12 cellular contexts compared by ENCODE assay signal in the genomic region with DNA sequence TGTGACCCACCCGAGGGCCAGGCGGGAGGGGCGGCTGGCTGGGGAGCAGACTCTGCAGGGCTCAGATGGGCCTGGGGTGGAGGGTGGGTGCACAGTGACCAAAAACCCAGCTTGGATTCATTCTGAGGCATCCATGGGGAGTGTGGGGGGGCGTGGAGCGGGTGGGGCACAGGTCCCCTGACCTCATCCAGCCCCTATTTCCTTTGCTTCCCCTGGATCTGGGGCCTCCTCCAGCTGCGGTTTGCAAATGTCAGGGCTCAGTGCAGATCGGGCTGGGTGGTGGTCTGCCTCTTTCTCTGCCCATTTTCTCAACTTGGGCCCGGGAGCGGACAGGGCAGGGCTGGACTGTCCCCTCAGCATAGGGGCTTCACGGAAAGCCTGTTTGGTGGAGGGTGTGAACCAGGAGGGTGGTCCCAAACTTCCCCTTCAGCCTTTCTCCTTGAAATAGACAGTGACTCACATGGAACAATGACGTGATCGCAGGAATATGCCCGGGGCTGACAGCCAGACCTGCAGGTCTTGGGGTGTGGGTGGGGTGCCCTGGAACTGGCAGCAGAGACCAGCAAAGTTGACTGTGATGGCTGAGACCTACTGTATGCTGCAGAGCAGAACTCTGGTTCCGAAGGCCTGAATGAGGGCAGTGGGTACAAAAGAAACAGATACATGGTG.
DNase-seq lines count a peak whose midpoint lies in the region; ATAC-seq, FAIRE-seq and TF ChIP-seq lines count a peak whose summit lies in the region.
"Had no signal": no experiment of that assay in that cellular context is flagged by ENCODE, and none has a peak within 500 bp of the region (broad histone marks: within the 10 kb centered on the region; RNA-seq: fewer than 3 reads in every experiment).

No MANE protein-coding gene starts in this region.

- H3K9ac ChIP-seq in endothelial cell of umbilical vein (replicated peaks; ENCODE audit: extremely low read depth, insufficient read depth, low read length) (peak overlapping the region; percentile 44), mesenchymal stem cell (ENCODE audit: low read length) (peak overlapping the region; percentile 55)

- in situ Hi-C loops in ACHN (cut with HindIII; ENCODE audit: low pct_ligation_motif_present, low pct_unique_long_range_greater_than_20kb, low sequenced_read_pairs) = no loop called here

- H4K91ac ChIP-seq in mesenchymal stem cell (ENCODE audit: low read length) = peak overlapping the region; percentile 13

- peak overlapping the region; percentile 40 for H3K4me2 ChIP-seq in endothelial cell of umbilical vein (ENCODE audit: insufficient read depth, low read length)
- H3K4me2 ChIP-seq in mesenchymal stem cell (ENCODE audit: low read length, poor library complexity, severe bottlenecking) = no peak overlapping the region

- H3K9me1 ChIP-seq in endothelial cell of umbilical vein (replicated peaks; ENCODE audit: control insufficient read depth, extremely low read depth, insufficient read depth, low read length) = no peaks in the 10 kb centered on the region

- H3K14ac ChIP-seq in mesenchymal stem cell (ENCODE audit: low read length in 2 of 2) = peak overlapping the region in 1 of 2 experiments; percentile 9

- no peak overlapping the region for H2BK120ac ChIP-seq in mesenchymal stem cell (ENCODE audit: low read depth, low read length)

- H2BK5ac ChIP-seq in mesenchymal stem cell (ENCODE audit: low read depth, low read length, poor library complexity, severe bottlenecking) = peak overlapping the region; percentile 22

- no peaks in the 10 kb centered on the region for H3K36me3 ChIP-seq in MG63
- H3K36me3 ChIP-seq in endothelial cell of umbilical vein (ENCODE audit: control insufficient read depth in 2 of 2, extremely low read depth in 1 of 2, insufficient read depth in 2 of 2, low read length in 2 of 2) = no peaks in the 10 kb centered on the region
- no peaks in the 10 kb centered on the region for H3K36me3 ChIP-seq in mesenchymal stem cell (ENCODE audit: control insufficient read depth in 1 of 2, insufficient read depth in 2 of 2, low read depth in 1 of 2, low read length in 2 of 2)

- H3K9me3 ChIP-seq in MG63 (no peaks in the 10 kb centered on the region), endothelial cell of umbilical vein (replicated peaks; ENCODE audit: control insufficient read depth, insufficient read depth, low read length) (no peaks in the 10 kb centered on the region), mesenchymal stem cell (ENCODE audit: control insufficient read depth, low read length) (no peaks in the 10 kb centered on the region)

- intact Hi-C loops in endothelial cell of umbilical vein (cut with micrococcal nuclease) = loop anchor here (10.0 kb wide), 2 partner anchors 115 to 525 kb away; no protein-coding TSS in a partner anchor

- WGBS in mesenchymal stem cell = 68% methylated on average over 13 of the region's 14 CpGs

- H3K4me1 ChIP-seq in endothelial cell of umbilical vein (ENCODE audit: control insufficient read depth, extremely low read depth, insufficient read depth, low read length) (peaks cover 63% of the 10 kb centered on the region), mesenchymal stem cell (ENCODE audit: control insufficient read depth, insufficient read depth, low read depth, low read length) (peaks cover 35% of the 10 kb centered on the region)

- no peak overlapping the region for H4K8ac ChIP-seq in mesenchymal stem cell (ENCODE audit: low read length)

- POLR2A ChIA-PET in endothelial cell of umbilical vein (lab: Charles Lee) = no interaction called here

- peak overlapping the region in 1 of 2 experiments; percentile 64 for H2BK12ac ChIP-seq in mesenchymal stem cell (ENCODE audit: low read length in 2 of 2)

- no peak for TF ChIP-seq CTCF in endothelial cell of umbilical vein (IDR thresholded peaks at IDR 0.05; ENCODE audit: extremely low read depth in 1 of 2, insufficient read depth in 1 of 2, low read depth in 1 of 2, low read length in 2 of 2)

- peak overlapping the region; percentile 26 for H2AK5ac ChIP-seq in mesenchymal stem cell (ENCODE audit: low read length, severe bottlenecking)

- H3K79me2 ChIP-seq in endothelial cell of umbilical vein (ENCODE audit: control insufficient read depth, insufficient read depth, low read length) = no peaks in the 10 kb centered on the region

- no peaks in the 10 kb centered on the region for H4K20me1 ChIP-seq in endothelial cell of umbilical vein (replicated peaks; ENCODE audit: control insufficient read depth, extremely low read depth, insufficient read depth, low read length)

- no peak overlapping the region for H3K18ac ChIP-seq in mesenchymal stem cell (ENCODE audit: low read depth in 1 of 2, low read length in 2 of 2)

- CTCF ChIA-PET in endothelial cell of umbilical vein (lab: Charles Lee) = interaction anchor here (1.2 to 2.0 kb wide), 3 partner anchors 10 to 117 kb away, joined by 4 to 6 read pairs (median 5); no protein-coding TSS in a partner anchor

- BruUV-seq in endothelial cell of umbilical vein (replicated peaks; lab: Mats Ljungman, UMichigan) = no TSS peak

- H3K4me3 ChIP-seq in MG63 (no peak overlapping the region), endothelial cell of umbilical vein (replicated peaks in 1 of 3; ENCODE audit: insufficient read depth in 1 of 3, low read depth in 1 of 3, low read length in 3 of 3) (no peak overlapping the region), mesenchymal stem cell (ENCODE audit: insufficient read depth in 1 of 2, low read depth in 1 of 2, low read length in 2 of 2) (peak overlapping the region in 1 of 2 experiments; percentile 15)

- ATAC-seq in left lobe of liver = no peak
- ATAC-seq: Panc1 had no signal

- no peak overlapping the region for H3K4ac ChIP-seq in mesenchymal stem cell (ENCODE audit: low read depth in 1 of 2, low read length in 2 of 2)

- H2BK15ac ChIP-seq in mesenchymal stem cell (ENCODE audit: low read depth, poor library complexity, severe bottlenecking) = peak overlapping the region; percentile 84

- DNase-seq in ACHN (peak; percentile 23), MG63 (peak; percentile 36), endothelial cell of umbilical vein (ENCODE audit: low read depth, low spot score) (peak; percentile 74), mesenchymal stem cell (peak; percentile 55), left lobe of liver (ENCODE audit: low spot score) (no peak), substantia nigra (lab: John Stamatoyannopoulos, UW) (no peak), SIG-M5 (lab: John Stamatoyannopoulos, UW) (no peak)
- DNase-seq in activated CD8-positive, alpha-beta memory T cell treated with anti-CD3 and anti-CD28 coated beads, Interleukin-2, amount 50 U/mL, for 48 hours = no peak
- DNase-seq: activated B cell treated with CpG ODN at 0.5 μM for 24 hours, NCI-H2029 treated with DMSO at 0.1 percent for 48 hours had no signal

- TF ChIP-seq POLR2A in endothelial cell of umbilical vein (IDR thresholded peaks at IDR 0.05; ENCODE audit: low read depth, low read length) = no peak

- no peak overlapping the region for H3K23ac ChIP-seq in mesenchymal stem cell (ENCODE audit: low read length in 2 of 2)

- H3K27ac ChIP-seq in endothelial cell of umbilical vein (ENCODE audit: insufficient read depth, low read depth, low read length) (peak overlapping the region; percentile 77), mesenchymal stem cell (ENCODE audit: low read length, poor library complexity, severe bottlenecking) (no peak overlapping the region), substantia nigra (ENCODE audit: low read depth, low read length, poor library complexity, severe bottlenecking) (no peak overlapping the region)

- H3K79me1 ChIP-seq in mesenchymal stem cell (replicated peaks; ENCODE audit: low read length, poor library complexity, severe bottlenecking) = no peaks in the 10 kb centered on the region

- peak; percentile 94 for FAIRE-seq in endothelial cell of umbilical vein (lab: Jason Lieb, UNC)
- FAIRE-seq: colon had no signal

- peak overlapping the region; percentile 42 for H2AFZ ChIP-seq in endothelial cell of umbilical vein (ENCODE audit: low read depth, low read length)
- H2AFZ ChIP-seq in mesenchymal stem cell (ENCODE audit: low read depth, low read length) = peak overlapping the region; percentile 42

- no peaks in the 10 kb centered on the region for H3K27me3 ChIP-seq in MG63
- no peaks in the 10 kb centered on the region for H3K27me3 ChIP-seq in endothelial cell of umbilical vein (ENCODE audit: control insufficient read depth in 2 of 2, insufficient read depth in 2 of 2, low read length in 2 of 2)
- no peaks in the 10 kb centered on the region for H3K27me3 ChIP-seq in mesenchymal stem cell (ENCODE audit: control insufficient read depth in 1 of 2, insufficient read depth in 1 of 2, low read length in 2 of 2)

- dilution Hi-C loops in endothelial cell of umbilical vein (cut with MboI; ENCODE audit: extremely low pct_ligation_motif_present, low sequenced_read_pairs) = no loop called here

TF ChIP-seq in endothelial cell of umbilical vein, 7 proteins besides CTCF, POLR2A, EP300 and RAD21:
- TF ChIP-seq JUN (IDR thresholded peaks at IDR 0.05; ENCODE audit: borderline replicate concordance, insufficient read depth, insufficient read length, low read depth) (peak; percentile 79), FOS (IDR thresholded peaks at IDR 0.05; ENCODE audit: borderline replicate concordance, insufficient read depth, low read length) (peak; percentile 83), MYC (IDR thresholded peaks at IDR 0.05; ENCODE audit: low read depth, low read length) (no peak)

Comparison
In these comparisons a context has a peak if more than half of its experiments do, and no peak if none do; other contexts are left out.
1. DNase-seq: peak in ACHN (single experiment), MG63 (single experiment), endothelial cell of umbilical vein (single experiment) and mesenchymal stem cell (single experiment); none in left lobe of liver (single experiment), activated CD8-positive, alpha-beta memory T cell treated with anti-CD3 and anti-CD28 coated beads, Interleukin-2, amount 50 U/mL, for 48 hours (single experiment), substantia nigra (0 of 49) and SIG-M5 (single experiment).